In genomic region chr14:98187302-98187701, GRCh38 we compare ENCODE assay signal across 23 cellular contexts.
DNase-seq lines count a peak whose midpoint lies in the region; ATAC-seq lines count a peak whose summit lies in the region.
"Had no signal": no experiment of that assay in that cellular context is flagged by ENCODE, and none has a peak within 500 bp of the region (broad histone marks: within the 10 kb centered on the region; RNA-seq: fewer than 3 reads in every experiment).

No MANE protein-coding gene starts in this region.

- H3K36me3 Mint-ChIP-seq in activated CD4-positive, alpha-beta T cell treated with anti-CD3 and anti-CD28 coated beads, Interleukin-2, amount 10 ng/mL, durations not matched to agents 24 days and 14 days (ENCODE audit: low read depth) = peaks cover 6% of the 10 kb centered on the region
- peaks cover 11% of the 10 kb centered on the region for H3K36me3 Mint-ChIP-seq in activated T-helper 2 cell treated with anti-CD3 and anti-CD28 coated beads, Interferon-gamma antibody, Interleukin-2, Interleukin-4, amounts not matched to agents 10 μg/mL and 5 μg/mL and 100 μg/mL, durations not matched to agents 14 hours and 24 hours and 36 hours (ENCODE audit: low read depth)
- H3K36me3 Mint-ChIP-seq in natural killer cell treated with Interleukin-12 subunit alpha and Interleukin-12 subunit beta and Interleukin-15 and Interleukin-18, amount 100 ng/mL, for 72 hours = peaks cover 11% of the 10 kb centered on the region
- H3K36me3 Mint-ChIP-seq: WTC11 had no signal

- H3K9me3 Mint-ChIP-seq in activated CD4-positive, alpha-beta T cell treated with anti-CD3 and anti-CD28 coated beads, Interleukin-2, amount 10 ng/mL, durations not matched to agents 24 days and 14 days = peaks cover 5% of the 10 kb centered on the region
- no peaks in the 10 kb centered on the region for H3K9me3 Mint-ChIP-seq in activated T-helper 2 cell treated with anti-CD3 and anti-CD28 coated beads, Interferon-gamma antibody, Interleukin-2, Interleukin-4, amounts not matched to agents 10 μg/mL and 5 μg/mL and 100 μg/mL, durations not matched to agents 14 hours and 24 hours and 36 hours
- peaks cover 10% of the 10 kb centered on the region for H3K9me3 Mint-ChIP-seq in natural killer cell treated with Interleukin-12 subunit alpha and Interleukin-12 subunit beta and Interleukin-15 and Interleukin-18, amount 100 ng/mL, for 72 hours
- H3K9me3 Mint-ChIP-seq: WTC11 had no signal

- peak overlapping the region; percentile 76 for H3K4me3 Mint-ChIP-seq in activated CD4-positive, alpha-beta T cell treated with anti-CD3 and anti-CD28 coated beads, Interleukin-2, amount 10 ng/mL, durations not matched to agents 24 days and 14 days
- peak overlapping the region; percentile 26 for H3K4me3 Mint-ChIP-seq in activated T-helper 2 cell treated with anti-CD3 and anti-CD28 coated beads, Interferon-gamma antibody, Interleukin-2, Interleukin-4, amounts not matched to agents 10 μg/mL and 5 μg/mL and 100 μg/mL, durations not matched to agents 14 hours and 24 hours and 36 hours (ENCODE audit: low read depth)
- peak overlapping the region; percentile 21 for H3K4me3 Mint-ChIP-seq in natural killer cell treated with Interleukin-12 subunit alpha and Interleukin-12 subunit beta and Interleukin-15 and Interleukin-18, amount 100 ng/mL, for 72 hours
- H3K4me3 Mint-ChIP-seq: WTC11 had no signal

- H3K27ac ChIP-seq in KOPT-K1 (ENCODE audit: low read depth, low read length, poor library complexity, severe bottlenecking) = peak overlapping the region; percentile 100
- H3K27ac ChIP-seq: gastrocnemius medialis, KMS-11, lower lobe of right lung, neutrophil, psoas muscle, SK-N-MC, thoracic aorta had no signal

- ATAC-seq in natural killer cell treated with Interleukin-12 subunit alpha and Interleukin-12 subunit beta and Interleukin-15 and Interleukin-18, amount 100 ng/mL, for 72 hours = no peak
- ATAC-seq in HG02763 (IDR thresholded peaks at IDR 0.05; ENCODE audit: unreplicated experiment) = no peak
- ATAC-seq: gastrocnemius medialis, lower lobe of right lung, psoas muscle, WTC11 had no signal

- peaks cover 93% of the 10 kb centered on the region for H3K4me1 Mint-ChIP-seq in activated CD4-positive, alpha-beta T cell treated with anti-CD3 and anti-CD28 coated beads, Interleukin-2, amount 10 ng/mL, durations not matched to agents 24 days and 14 days
- H3K4me1 Mint-ChIP-seq in activated T-helper 2 cell treated with anti-CD3 and anti-CD28 coated beads, Interferon-gamma antibody, Interleukin-2, Interleukin-4, amounts not matched to agents 10 μg/mL and 5 μg/mL and 100 μg/mL, durations not matched to agents 14 hours and 24 hours and 36 hours (ENCODE audit: low read depth) = peaks cover 94% of the 10 kb centered on the region
- H3K4me1 Mint-ChIP-seq in natural killer cell treated with Interleukin-12 subunit alpha and Interleukin-12 subunit beta and Interleukin-15 and Interleukin-18, amount 100 ng/mL, for 72 hours (ENCODE audit: low read depth in 2 of 2) = peaks cover 65 to 75% of the 10 kb centered on the region in 2 donors
- H3K4me1 Mint-ChIP-seq: WTC11 had no signal

- intact Hi-C loops in activated CD4-positive, alpha-beta T cell treated with anti-CD3 and anti-CD28 coated beads, Interleukin-2, amount 10 ng/mL, durations not matched to agents 24 days and 14 days (cut with micrococcal nuclease) = loop anchor here (1.0 to 10.0 kb wide), 2 partner anchors 10 to 1047 kb away; no protein-coding TSS in a partner anchor
- intact Hi-C loops in activated T-helper 2 cell treated with anti-CD3 and anti-CD28 coated beads, Interferon-gamma antibody, Interleukin-2, Interleukin-4, amounts not matched to agents 10 μg/mL and 5 μg/mL and 100 μg/mL, durations not matched to agents 14 hours and 24 hours and 36 hours (cut with micrococcal nuclease) = loop anchor here (5.0 kb wide), 1 partner anchor 40 kb away; no protein-coding TSS in a partner anchor
- intact Hi-C loops in cardiac septum (cut with DNase I) = no loop called here

- no peaks in the 10 kb centered on the region for H3K36me3 ChIP-seq in KOPT-K1 (ENCODE audit: insufficient read depth, low read length)
- H3K36me3 ChIP-seq: esophagus squamous epithelium, gastrocnemius medialis, lower lobe of right lung, neutrophil, thoracic aorta had no signal

- H3K27ac Mint-ChIP-seq in activated CD4-positive, alpha-beta T cell treated with anti-CD3 and anti-CD28 coated beads, Interleukin-2, amount 10 ng/mL, durations not matched to agents 24 days and 14 days = peak overlapping the region; percentile 97
- H3K27ac Mint-ChIP-seq in activated T-helper 2 cell treated with anti-CD3 and anti-CD28 coated beads, Interferon-gamma antibody, Interleukin-2, Interleukin-4, amounts not matched to agents 10 μg/mL and 5 μg/mL and 100 μg/mL, durations not matched to agents 14 hours and 24 hours and 36 hours = peak overlapping the region; percentile 97
- peak overlapping the region; percentile 97 to 98 for H3K27ac Mint-ChIP-seq in natural killer cell treated with Interleukin-12 subunit alpha and Interleukin-12 subunit beta and Interleukin-15 and Interleukin-18, amount 100 ng/mL, for 72 hours
- H3K27ac Mint-ChIP-seq: WTC11 had no signal

- DNase-seq in activated CD4-positive, alpha-beta T cell treated with anti-CD3 and anti-CD28 coated beads, Interleukin-2, amount 10 ng/mL, durations not matched to agents 24 days and 14 days = peak; percentile 78
- DNase-seq in activated CD4-positive, alpha-beta T cell treated with anti-CD3 and anti-CD28 coated beads, Interleukin-2, amount 50 U/mL, for 4 hours = no peak
- no peak for DNase-seq in activated T-helper 2 cell treated with anti-CD3 and anti-CD28 coated beads, Interferon-gamma antibody, Interleukin-2, Interleukin-4, amounts not matched to agents 10 μg/mL and 5 μg/mL and 100 μg/mL, durations not matched to agents 14 hours and 24 hours and 36 hours (ENCODE audit: low spot score)
- DNase-seq in natural killer cell treated with Interleukin-12 subunit alpha and Interleukin-12 subunit beta and Interleukin-15 and Interleukin-18, amount 100 ng/mL, for 72 hours (ENCODE audit: low spot score) = no peak
- DNase-seq in kidney tubule cell (ENCODE audit: low spot score) (no peak), cardiac septum (ENCODE audit: low spot score) (no peak)
- DNase-seq: 8988T, AML-193, esophagus squamous epithelium, gastrocnemius medialis, HCEC 1CT, lower lobe of right lung, NCI-H1694 treated with DMSO at 0.1 percent for 48 hours, NCI-H526, psoas muscle, RPMI8226 had no signal

- no peaks in the 10 kb centered on the region for H3K27me3 Mint-ChIP-seq in activated CD4-positive, alpha-beta T cell treated with anti-CD3 and anti-CD28 coated beads, Interleukin-2, amount 10 ng/mL, durations not matched to agents 24 days and 14 days
- no peaks in the 10 kb centered on the region for H3K27me3 Mint-ChIP-seq in activated T-helper 2 cell treated with anti-CD3 and anti-CD28 coated beads, Interferon-gamma antibody, Interleukin-2, Interleukin-4, amounts not matched to agents 10 μg/mL and 5 μg/mL and 100 μg/mL, durations not matched to agents 14 hours and 24 hours and 36 hours (ENCODE audit: low read depth)
- H3K27me3 Mint-ChIP-seq in natural killer cell treated with Interleukin-12 subunit alpha and Interleukin-12 subunit beta and Interleukin-15 and Interleukin-18, amount 100 ng/mL, for 72 hours = no peaks in the 10 kb centered on the region

- no peaks in the 10 kb centered on the region for H3K9me3 ChIP-seq in KOPT-K1 (ENCODE audit: insufficient read depth, low read length, poor library complexity, severe bottlenecking)
- H3K9me3 ChIP-seq: esophagus squamous epithelium, gastrocnemius medialis, lower lobe of right lung, neutrophil, psoas muscle, thoracic aorta had no signal

Comparison
In these comparisons a context has a peak if more than half of its experiments do, and no peak if none do; other contexts are left out.
1. H3K4me3 Mint-ChIP-seq: peak in every context shown above with its lines; median percentile 76 in activated CD4-positive, alpha-beta T cell treated with anti-CD3 and anti-CD28 coated beads, Interleukin-2, amount 10 ng/mL, durations not matched to agents 24 days and 14 days; 26 in activated T-helper 2 cell treated with anti-CD3 and anti-CD28 coated beads, Interferon-gamma antibody, Interleukin-2, Interleukin-4, amounts not matched to agents 10 μg/mL and 5 μg/mL and 100 μg/mL, durations not matched to agents 14 hours and 24 hours and 36 hours; 21 in natural killer cell treated with Interleukin-12 subunit alpha and Interleukin-12 subunit beta and Interleukin-15 and Interleukin-18, amount 100 ng/mL, for 72 hours.